26 cellular contexts compared by ENCODE assay signal in genomic region chr6:156765117-156765516, GRCh38.
"Had no signal": no experiment of that assay in that cellular context is flagged by ENCODE, and none has a peak within 500 bp of the region (broad histone marks: within the 10 kb centered on the region; RNA-seq: fewer than 3 reads in every experiment).

No MANE protein-coding gene starts in this region.

- H3K9me3 ChIP-seq: colonic mucosa, esophagus squamous epithelium, gastrocnemius medialis, heart right ventricle, left lung, lower lobe of right lung, mucosa of descending colon had no signal

- DNase-seq: colonic mucosa; dermis blood vessel endothelial cell; dorsolateral prefrontal cortex; effector CD8-positive, alpha-beta T cell; effector memory CD8-positive, alpha-beta T cell; endodermal cell; erythroblast; esophagus squamous epithelium; foreskin fibroblast; foreskin melanocyte; gastrocnemius medialis; glutamatergic neuron; head of caudate nucleus; heart right ventricle; hippocampal formation; left cardiac atrium; left lung; left ventricle myocardium superior; lower lobe of right lung; mesenchymal stem cell; mucosa of descending colon had no signal

- H3K36me3 ChIP-seq: colonic mucosa, esophagus squamous epithelium, gastrocnemius medialis, heart right ventricle, left lung, lower lobe of right lung had no signal

- H3K4me3 ChIP-seq: colonic mucosa, dorsolateral prefrontal cortex, esophagus squamous epithelium, gastrocnemius medialis, heart right ventricle, left lung, lower lobe of right lung, mucosa of descending colon had no signal

- ATAC-seq: effector memory CD8-positive, alpha-beta T cell; esophagus mucosa; gastrocnemius medialis; heart right ventricle; left cardiac atrium; left lung; left ventricle myocardium superior; lower lobe of right lung; mucosa of descending colon had no signal

- H3K27ac ChIP-seq: colonic mucosa, dorsolateral prefrontal cortex, epithelial cell of prostate, esophagus squamous epithelium, gastrocnemius medialis, heart right ventricle, left lung, lower lobe of right lung had no signal

- H3K4me1 ChIP-seq: colonic mucosa, esophagus squamous epithelium, gastrocnemius medialis, heart right ventricle, left lung, lower lobe of right lung had no signal

- H3K27me3 ChIP-seq: colonic mucosa, dorsolateral prefrontal cortex, esophagus squamous epithelium, gastrocnemius medialis, heart right ventricle, left lung had no signal

- FAIRE-seq: endometrium, islet of Langerhans, keratinocyte had no signal
